8 cellular contexts compared by ENCODE assay signal in the genomic region with DNA sequence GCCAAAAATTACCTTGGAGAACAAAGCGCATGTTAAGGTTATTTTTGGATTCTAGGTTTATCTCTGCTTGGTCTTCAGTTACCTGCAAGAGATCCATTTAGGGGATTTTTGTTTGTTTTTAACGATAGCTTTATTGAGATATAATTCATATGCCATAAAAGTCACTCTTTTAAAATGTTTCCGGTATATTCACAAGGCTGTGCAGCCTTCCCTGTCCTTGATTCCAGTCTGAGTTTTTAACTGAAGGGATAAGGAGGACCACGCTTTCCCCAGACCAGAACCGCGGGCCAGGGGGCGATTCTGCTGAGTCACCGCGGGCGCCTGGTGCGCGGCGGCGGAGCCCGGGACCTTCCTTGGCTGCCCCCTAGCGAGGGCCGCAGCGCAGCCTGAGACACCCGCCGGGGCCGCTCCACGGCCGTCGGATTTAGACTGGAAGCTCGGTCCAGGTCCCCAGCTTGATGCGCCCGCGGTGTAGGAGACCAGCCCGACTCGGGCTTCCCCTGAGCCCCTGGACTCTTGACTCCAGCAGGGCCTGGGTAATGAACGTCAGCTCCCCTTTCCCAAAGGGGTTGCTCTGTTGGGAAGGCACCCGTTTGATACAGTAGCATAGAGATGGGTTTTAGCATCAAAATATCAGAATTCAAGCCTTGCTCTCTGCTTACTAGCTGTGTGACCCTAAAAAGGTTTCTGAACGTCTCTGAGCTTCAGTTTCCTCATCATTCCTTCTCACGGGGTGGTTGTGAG. TPM values are rescaled to one million over a fixed set of nuclear protein-coding genes. Genes with fewer than 3 reads are reported as not detected.
DNase-seq lines count a peak whose midpoint lies in the region; ATAC-seq and TF ChIP-seq lines count a peak whose summit lies in the region.

No MANE protein-coding gene starts in this region.

- H3K27ac ChIP-seq in VCaP = peak overlapping the region; percentile 49; the same call in 1 of the 2 replicates
- no peak overlapping the region for H3K27ac ChIP-seq in brain microvascular endothelial cell
- H3K27ac ChIP-seq in iPS-20b (ENCODE audit: low read length) = no peak overlapping the region
- peak overlapping the region; percentile 66 for H3K27ac ChIP-seq in skeletal muscle tissue (ENCODE audit: low read depth, low read length)

- TF ChIP-seq CTCF in Calu3 (IDR thresholded peaks at IDR 0.05; ENCODE audit: unreplicated experiment) = peak; percentile 94
- TF ChIP-seq CTCF in VCaP (conservative IDR thresholded peaks at IDR 0.05) = peak; percentile 75
- TF ChIP-seq CTCF in brain microvascular endothelial cell (IDR thresholded peaks at IDR 0.05; ENCODE audit: low read depth, low read length, missing control alignments) = peak; percentile 75

- H3K9me3 Mint-ChIP-seq in Calu3 (ENCODE audit: low read depth, unreplicated experiment) = no peaks in the 10 kb centered on the region

- peak overlapping the region; percentile 76 for H3K27ac Mint-ChIP-seq in Calu3 (ENCODE audit: unreplicated experiment)

- CTCF ChIA-PET in Calu3 (lab: Charles Lee) = interaction anchor here (0.6 to 1.6 kb wide), 7 partner anchors 9 to 730 kb away, joined by 3 to 9 read pairs (median 4); a partner anchor contains a TSS

- H3K4me1 ChIP-seq in iPS-20b (ENCODE audit: insufficient read depth, low read length) (peaks cover 6% of the 10 kb centered on the region; the same call in 1 of the 2 replicates), skeletal muscle tissue (ENCODE audit: control insufficient read depth in 3 of 3, insufficient read depth in 3 of 3, low read length in 3 of 3) (peaks cover 8 to 42% (median 21%) of the 10 kb centered on the region in 3 donors)

- H3K27me3 Mint-ChIP-seq in Calu3 (ENCODE audit: unreplicated experiment) = peaks cover 72% of the 10 kb centered on the region

- peak overlapping the region; percentile 64 for H3K4me3 Mint-ChIP-seq in Calu3 (ENCODE audit: low read depth, unreplicated experiment)

- peaks cover 15% of the 10 kb centered on the region for H3K27me3 ChIP-seq in brain microvascular endothelial cell (replicated peaks)
- peaks cover 21% of the 10 kb centered on the region for H3K27me3 ChIP-seq in iPS-20b (ENCODE audit: insufficient read depth, low read length)
- peaks cover 0 to 5% (median 0%) of the 10 kb centered on the region in 3 donors for H3K27me3 ChIP-seq in skeletal muscle tissue (ENCODE audit: control insufficient read depth in 3 of 3, insufficient read depth in 3 of 3, low read length in 3 of 3)

- H3K36me3 ChIP-seq in brain microvascular endothelial cell (replicated peaks) = no peaks in the 10 kb centered on the region
- H3K36me3 ChIP-seq in iPS-20b (ENCODE audit: insufficient read depth, low read depth, low read length) = no peaks in the 10 kb centered on the region
- no peaks in the 10 kb centered on the region for H3K36me3 ChIP-seq in skeletal muscle tissue (ENCODE audit: control insufficient read depth in 3 of 3, insufficient read depth in 3 of 3, low read length in 3 of 3)

- in situ Hi-C loops in brain microvascular endothelial cell (cut with HindIII; ENCODE audit: low pct_ligation_motif_present, low sequenced_read_pairs) = no loop called here

- DNase-seq in Calu3 (peak; percentile 91), HuH-7 (ENCODE audit: low spot score) (peak; percentile 86), brain microvascular endothelial cell (peak; percentile 52), DMS79 treated with DMSO at 0.1 percent for 48 hours (lab: John Stamatoyannopoulos, UW) (no peak)

- no peaks in the 10 kb centered on the region for H3K9me3 ChIP-seq in iPS-20b (ENCODE audit: insufficient read depth, low read depth, low read length)
- H3K9me3 ChIP-seq in skeletal muscle tissue (ENCODE audit: control insufficient read depth in 3 of 3, low read length in 3 of 3) = no peaks in the 10 kb centered on the region

- no peaks in the 10 kb centered on the region for H3K36me3 Mint-ChIP-seq in Calu3 (ENCODE audit: insufficient read depth, unreplicated experiment)

- BruUV-seq in Calu3 (replicated peaks; lab: Mats Ljungman, UMichigan) = no TSS peak

- no peak for ATAC-seq in HG02885 (IDR thresholded peaks at IDR 0.05; ENCODE audit: poor library complexity, unreplicated experiment)

- H3K4me3 ChIP-seq in brain microvascular endothelial cell (ENCODE audit: low read depth, low read length) (no peak overlapping the region), iPS-20b (ENCODE audit: low read length) (peak overlapping the region; percentile 44; the same call in 1 of the 2 replicates), skeletal muscle tissue (ENCODE audit: low read length in 3 of 3) (peak overlapping the region; percentile 30 to 60 (median 49))

- H3K4me1 Mint-ChIP-seq in Calu3 (ENCODE audit: low read depth, unreplicated experiment) = peaks cover 11% of the 10 kb centered on the region

- intact Hi-C loops in Calu3 (cut with micrococcal nuclease; ENCODE audit: unreplicated experiment) = no loop called here

- H3K9ac ChIP-seq in iPS-20b (ENCODE audit: low read depth, low read length) (peak overlapping the region; percentile 5; the same call in 1 of the 2 replicates), skeletal muscle tissue (ENCODE audit: low read depth in 1 of 3, low read length in 3 of 3) (peak overlapping the region; percentile 34 to 75 (median 39))

RNA-seq across cellular contexts. Expression of a gene that starts 50.0 kb away (rescaled TPM):
- not detected in 2 replicates for total RNA-seq in Calu3 (2022)
- total RNA-seq in skeletal muscle tissue = not detected

RNA-seq across cellular contexts. Expression of a gene that starts 54.7 kb away (rescaled TPM):
- total RNA-seq in Calu3 (2022) = 1.1 and 1.6 TPM in 2 replicates
- 4.7 TPM for total RNA-seq in skeletal muscle tissue

Comparison
In these comparisons a context has a peak if more than half of its experiments do, and no peak if none do; other contexts are left out.
1. H3K27ac ChIP-seq: peak in VCaP (single experiment) and skeletal muscle tissue (single experiment); none in brain microvascular endothelial cell (single experiment) and iPS-20b (single experiment).
2. Peak in every context shown above with its lines, with median percentiles within 50 percentile points of each other: CTCF ChIP-seq.